ENCODE assay signal across 8 cellular contexts in genomic region chr15:75730376-75731247, GRCh38. TPM values are rescaled to one million over a fixed set of nuclear protein-coding genes. Genes with fewer than 3 reads are reported as not detected.
DNase-seq lines count a peak whose midpoint lies in the region; ATAC-seq, FAIRE-seq and TF ChIP-seq lines count a peak whose summit lies in the region.
"Not testable (repeated sequence)": the region's sequence is repeated elsewhere in the genome, so short reads cannot be mapped to it uniquely, and the experiment has no call there.
"Had no signal": no experiment of that assay in that cellular context is flagged by ENCODE, and none has a peak within 500 bp of the region (broad histone marks: within the 10 kb centered on the region; RNA-seq: fewer than 3 reads in every experiment).

No MANE protein-coding gene starts in this region.

- peak; percentile 64 for FAIRE-seq in bronchial epithelial cell (lab: Jason Lieb, UNC)

- H3K36me3 ChIP-seq in BLaER1 treated with 17β-estradiol and CSF1 and Interleukin-3, amounts not matched to agents 10 nM and 100 nM; bronchial epithelial cell (ENCODE audit: control insufficient read depth, insufficient read depth, low read length); lower lobe of right lung; upper lobe of right lung: not testable (repeated sequence)

- not testable (repeated sequence) for H3K4me3 Mint-ChIP-seq in neural crest cell

- DNase-seq in bronchial epithelial cell (ENCODE audit: low read depth); neural crest cell (ENCODE audit: low read depth, low spot score): not testable (repeated sequence)
- DNase-seq in left ventricle myocardium superior (peak; percentile 15), lower lobe of right lung (peak; percentile 41), sciatic nerve (ENCODE audit: low spot score) (peak; percentile 54), upper lobe of right lung (peak; percentile 46)

- H3K27ac Mint-ChIP-seq in neural crest cell (ENCODE audit: unreplicated experiment) = peak overlapping the region; percentile 50

- H3K27me3 Mint-ChIP-seq in neural crest cell (ENCODE audit: low read depth) = not testable (repeated sequence)

- H3K36me3 Mint-ChIP-seq in neural crest cell (ENCODE audit: low read depth) = not testable (repeated sequence)

- not testable (repeated sequence) for H3K9me3 Mint-ChIP-seq in neural crest cell

- peak overlapping the region in 8 of 11 experiments; percentile 80 to 94 (median 84); a peak in 14 of 22 replicates for H3K4me2 ChIP-seq in BLaER1 treated with 17β-estradiol and CSF1 and Interleukin-3, amounts not matched to agents 10 nM and 100 nM

- H3K27ac ChIP-seq in BLaER1 treated with 17β-estradiol and CSF1 and Interleukin-3, amounts not matched to agents 10 nM and 100 nM = peak overlapping the region in 2 of 11 experiments; percentile 56 to 61; a peak in 2 of 22 replicates
- not testable (repeated sequence) for H3K27ac ChIP-seq in lower lobe of right lung, upper lobe of right lung

- H3K4me1 Mint-ChIP-seq in neural crest cell = peaks cover 21% of the 10 kb centered on the region

- not testable (repeated sequence) for H3K4me3 ChIP-seq in BLaER1 treated with 17β-estradiol and CSF1 and Interleukin-3, amounts not matched to agents 10 nM and 100 nM; bronchial epithelial cell (ENCODE audit: low read depth, low read length); lower lobe of right lung; upper lobe of right lung

- not testable (repeated sequence) for TF ChIP-seq CTCF in bronchial epithelial cell (IDR thresholded peaks at IDR 0.05; ENCODE audit: insufficient read depth, low read length, severe bottlenecking); lower lobe of right lung (IDR thresholded peaks at IDR 0.05); neural crest cell (conservative IDR thresholded peaks at IDR 0.05); upper lobe of right lung (IDR thresholded peaks at IDR 0.05)

- intact Hi-C loops in left ventricle myocardium superior (cut with micrococcal nuclease) = loop anchor here (10.0 kb wide), 1 partner anchor 74 kb away; no protein-coding TSS in a partner anchor
- intact Hi-C loops in lower lobe of right lung (cut with DNase I); sciatic nerve (cut with DNase I); upper lobe of right lung (cut with DNase I): not testable (repeated sequence)

- H3K9me3 ChIP-seq in BLaER1 treated with 17β-estradiol and CSF1 and Interleukin-3, amounts not matched to agents 10 nM and 100 nM (replicated peaks in 1 of 11); lower lobe of right lung; upper lobe of right lung: not testable (repeated sequence)

- not testable (repeated sequence) for H4K20me1 ChIP-seq in BLaER1 treated with 17β-estradiol and CSF1 and Interleukin-3, amounts not matched to agents 10 nM and 100 nM

- H3K9ac ChIP-seq in BLaER1 treated with 17β-estradiol and CSF1 and Interleukin-3, amounts not matched to agents 10 nM and 100 nM = not testable (repeated sequence)

- peaks cover 44 to 61% (median 53%) of the 10 kb centered on the region in 10 experiments for H3K4me1 ChIP-seq in BLaER1 treated with 17β-estradiol and CSF1 and Interleukin-3, amounts not matched to agents 10 nM and 100 nM
- H3K4me1 ChIP-seq in lower lobe of right lung (peaks cover 19% of the 10 kb centered on the region), upper lobe of right lung (peaks cover 17% of the 10 kb centered on the region)

- ATAC-seq in left ventricle myocardium superior, lower lobe of right lung, upper lobe of right lung: not testable (repeated sequence)
- peak; percentile 1 for ATAC-seq in sciatic nerve

- not testable (repeated sequence) for H3K27me3 ChIP-seq in BLaER1 treated with 17β-estradiol and CSF1 and Interleukin-3, amounts not matched to agents 10 nM and 100 nM; bronchial epithelial cell (ENCODE audit: control insufficient read depth, insufficient read depth, low read length); lower lobe of right lung (ENCODE audit: low read depth); upper lobe of right lung

RNA-seq across cellular contexts. Expression of gene CSPG4, which starts 18.0 kb away (rescaled TPM):
- total RNA-seq in bronchial epithelial cell (0.79 and 6.3 TPM in 2 replicates), left ventricle myocardium superior (5.2 TPM), lower lobe of right lung (15.0 TPM), neural crest cell (5.3 and 5.4 TPM in 2 replicates), sciatic nerve (57.5 TPM), upper lobe of right lung (12.6 TPM)
- total RNA-seq: CD8-positive, alpha-beta T cell had no signal
